8 cellular contexts compared by ENCODE assay signal in the genomic region with DNA sequence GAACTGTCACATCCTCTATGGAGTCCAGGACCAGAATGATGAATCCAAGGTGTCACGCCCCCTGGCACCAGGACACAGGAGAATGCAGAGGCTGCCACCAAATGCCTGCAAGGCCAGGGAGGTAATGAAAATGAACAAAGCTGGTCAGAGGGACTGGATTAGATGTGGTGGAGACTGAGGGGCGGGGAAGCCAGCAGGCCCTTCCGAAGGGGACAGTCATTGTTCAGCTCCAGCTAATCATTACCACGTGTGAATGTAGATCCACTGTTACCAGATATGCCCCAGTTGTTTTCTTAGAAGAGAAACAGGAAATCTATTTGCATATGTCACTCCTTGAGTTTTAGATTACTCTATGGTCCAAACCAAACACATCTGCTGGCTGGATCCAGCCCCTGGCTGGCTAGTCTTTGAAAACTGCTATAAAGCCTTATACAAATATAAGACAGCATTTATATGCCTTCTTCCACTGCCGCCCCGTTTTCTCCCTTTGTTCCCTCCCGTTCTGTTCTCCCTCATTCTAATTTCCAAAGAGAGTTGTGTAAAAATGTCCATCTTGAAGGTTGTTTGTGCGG. TPM values are rescaled to one million over a fixed set of nuclear protein-coding genes. Genes with fewer than 3 reads are reported as not detected.
DNase-seq lines count a peak whose midpoint lies in the region; ATAC-seq and TF ChIP-seq lines count a peak whose summit lies in the region.

No MANE protein-coding gene starts in this region.

- no peak for TF ChIP-seq CTCF in WTC11 (IDR thresholded peaks at IDR 0.05)

- no peaks in the 10 kb centered on the region for H3K27me3 Mint-ChIP-seq in WTC11 (ENCODE audit: low read depth)

- H3K27ac Mint-ChIP-seq in WTC11: peak overlapping the region; percentile 34; the same call in 1 of the 2 replicates

- CTCF ChIA-PET in WTC11 (lab: Charles Lee): interaction anchor here (1.0 kb wide), 1 partner anchor 75 kb away, joined by 3 read pairs; no protein-coding TSS in a partner anchor

- POLR2A ChIA-PET in WTC11 (lab: Charles Lee): no interaction called here

- ATAC-seq in HG02981 (IDR thresholded peaks at IDR 0.05; ENCODE audit: unreplicated experiment) (peak; percentile 70), WTC11 (no peak)

- H3K9me3 Mint-ChIP-seq in WTC11: no peaks in the 10 kb centered on the region

- peaks cover 3% of the 10 kb centered on the region; the same call in 1 of the 2 replicates for H3K4me1 Mint-ChIP-seq in WTC11

- peak; percentile 38 for DNase-seq in NCI-H1092 treated with DMSO at 0.1 percent for 48 hours (lab: John Stamatoyannopoulos, UW)
- DNase-seq in NCI-H1092 (lab: John Stamatoyannopoulos, UW): no peak
- DNase-seq in WTC11 (ENCODE audit: low spot score): no peak
- DNase-seq in retina: peak; percentile 58
- DNase-seq in activated CD4-positive, alpha-beta T cell treated with anti-CD3 and anti-CD28 coated beads, Interleukin-2, amount 50 U/mL, for 1 hour: no peak
- DNase-seq in NCI-H187 treated with DMSO at 0.1 percent for 48 hours (lab: John Stamatoyannopoulos, UW): no peak
- no peak for DNase-seq in activated CD8-positive, alpha-beta memory T cell treated with anti-CD3 and anti-CD28 coated beads, Interleukin-2, amount 50 U/mL, for 48 hours

- H3K4me3 Mint-ChIP-seq in WTC11: no peak overlapping the region

- H3K36me3 Mint-ChIP-seq in WTC11: no peaks in the 10 kb centered on the region; the same call in 1 of the 2 replicates

TF ChIP-seq in WTC11, 78 proteins besides CTCF, POLR2A, EP300 and RAD21:
- TF ChIP-seq, protein P1, sequence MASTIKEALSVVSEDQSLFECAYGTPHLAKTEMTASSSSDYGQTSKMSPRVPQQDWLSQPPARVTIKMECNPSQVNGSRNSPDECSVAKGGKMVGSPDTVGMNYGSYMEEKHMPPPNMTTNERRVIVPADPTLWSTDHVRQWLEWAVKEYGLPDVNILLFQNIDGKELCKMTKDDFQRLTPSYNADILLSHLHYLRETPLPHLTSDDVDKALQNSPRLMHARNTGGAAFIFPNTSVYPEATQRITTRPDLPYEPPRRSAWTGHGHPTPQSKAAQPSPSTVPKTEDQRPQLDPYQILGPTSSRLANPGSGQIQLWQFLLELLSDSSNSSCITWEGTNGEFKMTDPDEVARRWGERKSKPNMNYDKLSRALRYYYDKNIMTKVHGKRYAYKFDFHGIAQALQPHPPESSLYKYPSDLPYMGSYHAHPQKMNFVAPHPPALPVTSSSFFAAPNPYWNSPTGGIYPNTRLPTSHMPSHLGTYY (CRISPR knock-in tag; IDR thresholded peaks at IDR 0.05): no peak
- TF ChIP-seq, protein P2, sequence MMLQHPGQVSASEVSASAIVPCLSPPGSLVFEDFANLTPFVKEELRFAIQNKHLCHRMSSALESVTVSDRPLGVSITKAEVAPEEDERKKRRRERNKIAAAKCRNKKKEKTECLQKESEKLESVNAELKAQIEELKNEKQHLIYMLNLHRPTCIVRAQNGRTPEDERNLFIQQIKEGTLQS (CRISPR knock-in tag; conservative IDR thresholded peaks at IDR 0.05): no peak
- no peak for TF ChIP-seq NFE2L1 (CRISPR knock-in tag; IDR thresholded peaks at IDR 0.05)
- TF ChIP-seq ZNF512 (CRISPR knock-in tag; IDR thresholded peaks at IDR 0.05; ENCODE audit: borderline replicate concordance): no peak
- TF ChIP-seq NR2C2 (CRISPR knock-in tag; IDR thresholded peaks at IDR 0.05): no peak

RNA-seq across cellular contexts. Expression of gene CRYM, which starts 14.4 kb away (rescaled TPM):
- 12.7 to 14.9 TPM (median 12.9 TPM) in 3 replicates for total RNA-seq in WTC11 (2021)

RNA-seq across cellular contexts. Expression of gene ANKS4B, which starts 30.2 kb away (rescaled TPM):
- total RNA-seq in WTC11 (2021): 0.05 to 0.09 TPM (median 0.07 TPM) in 3 replicates

RNA-seq across cellular contexts. Expression of gene ZP2, which starts 52.4 kb away (rescaled TPM):
- 0.07 TPM in 1 of 3 replicates, not detected in the others for total RNA-seq in WTC11 (2021)

Comparison
In these comparisons a context has a peak if more than half of its experiments do, and no peak if none do; other contexts are left out.
1. DNase-seq: peak in NCI-H1092 treated with DMSO at 0.1 percent for 48 hours (single experiment) and retina (single experiment); none in NCI-H1092 (single experiment), WTC11 (single experiment), activated CD4-positive, alpha-beta T cell treated with anti-CD3 and anti-CD28 coated beads, Interleukin-2, amount 50 U/mL, for 1 hour (single experiment), NCI-H187 treated with DMSO at 0.1 percent for 48 hours (single experiment) and activated CD8-positive, alpha-beta memory T cell treated with anti-CD3 and anti-CD28 coated beads, Interleukin-2, amount 50 U/mL, for 48 hours (single experiment).